ENCODE assay signal across 12 cellular contexts in the genomic region with DNA sequence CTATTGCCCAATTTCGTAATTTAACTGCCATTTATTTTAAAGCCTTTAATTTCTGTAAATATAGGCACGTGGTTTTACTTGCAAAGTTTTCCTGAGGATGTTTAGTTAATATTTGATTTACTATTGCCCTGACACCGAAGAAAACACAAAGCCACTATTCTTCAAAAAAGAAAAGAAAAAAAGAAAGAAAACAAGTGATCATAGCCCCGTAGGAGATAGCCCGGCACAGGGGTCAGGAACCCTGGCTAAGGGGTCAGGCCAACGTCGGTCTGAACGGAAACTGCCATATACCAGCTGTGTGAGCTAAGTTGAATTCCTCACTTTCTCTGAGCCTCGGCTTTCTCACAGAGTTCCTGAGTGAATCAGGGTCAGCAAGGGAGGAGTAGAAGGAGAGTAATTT. TPM values are rescaled to one million over a fixed set of nuclear protein-coding genes. Genes with fewer than 3 reads are reported as not detected.
A peak's percentile ranks its signal among the peaks of the same experiment; 100 is the strongest.
DNase-seq lines count a peak whose midpoint lies in the region; ATAC-seq and TF ChIP-seq lines count a peak whose summit lies in the region.
"Had no signal": no experiment of that assay in that cellular context is flagged by ENCODE, and none has a peak within 500 bp of the region (broad histone marks: within the 10 kb centered on the region; RNA-seq: fewer than 3 reads in every experiment).

No MANE protein-coding gene starts in this region.

- POLR2A ChIA-PET in IMR-90 (lab: Charles Lee; ENCODE audit: unreplicated experiment): no interaction called here

- no peak for TF ChIP-seq EP300 in neural cell (conservative IDR thresholded peaks at IDR 0.05; ENCODE audit: poor library complexity, severe bottlenecking)

- dilution Hi-C loops in IMR-90 (cut with HindIII; ENCODE audit: low sequenced_read_pairs, unreplicated experiment): no loop called here

- H4K8ac ChIP-seq in IMR-90 (ENCODE audit: low read depth in 2 of 2, low read length in 2 of 2): no peak overlapping the region

- peaks cover 30% of the 10 kb centered on the region for H3K4me1 Mint-ChIP-seq in CD14-positive monocyte
- peaks cover 28% of the 10 kb centered on the region for H3K4me1 Mint-ChIP-seq in activated naive CD8-positive, alpha-beta T cell treated with anti-CD3 and anti-CD28 coated beads, Interleukin-2, amount 50 U/mL, for 24 hours

- in situ Hi-C loops in IMR-90 (cut with MboI; ENCODE audit: low sequenced_read_pairs): no loop called here

- H3K9ac ChIP-seq in IMR-90 (ENCODE audit: low read depth, low read length) (no peak overlapping the region), neural cell (ENCODE audit: low read length) (no peak overlapping the region)

- no peak overlapping the region for H2BK20ac ChIP-seq in IMR-90 (ENCODE audit: low read depth, low read length)

- no peak overlapping the region for H2AK5ac ChIP-seq in IMR-90 (ENCODE audit: low read depth, low read length)

- peak overlapping the region in 5 of 7 donors; percentile 18 to 89 (median 30) for H3K27ac Mint-ChIP-seq in CD14-positive monocyte
- no peak overlapping the region for H3K27ac Mint-ChIP-seq in activated naive CD8-positive, alpha-beta T cell treated with anti-CD3 and anti-CD28 coated beads, Interleukin-2, amount 50 U/mL, for 24 hours

- H3K4me3 Mint-ChIP-seq in CD14-positive monocyte: peak overlapping the region in 1 of 2 donors; percentile 47
- peak overlapping the region; percentile 36 for H3K4me3 Mint-ChIP-seq in activated naive CD8-positive, alpha-beta T cell treated with anti-CD3 and anti-CD28 coated beads, Interleukin-2, amount 50 U/mL, for 24 hours
- H3K4me3 Mint-ChIP-seq: dendritic cell treated with granulocyte-macrophage colony-stimulating factor and Interleukin-4, amounts not matched to agents 40 ng/mL and 50 ng/mL, for 4 days had no signal

- TF ChIP-seq CTCF in CD14-positive monocyte (IDR thresholded peaks at IDR 0.05) (no peak), IMR-90 (conservative IDR thresholded peaks at IDR 0.05; ENCODE audit: low read depth, low read length) (no peak), neural cell (IDR thresholded peaks at IDR 0.05; ENCODE audit: poor library complexity, severe bottlenecking) (no peak)

- H4K5ac ChIP-seq in IMR-90 (ENCODE audit: low read depth, low read length): no peak overlapping the region

- H3K14ac ChIP-seq in IMR-90 (replicated peaks; ENCODE audit: low read depth, low read length): no peak overlapping the region

- no peak overlapping the region for H2AK9ac ChIP-seq in IMR-90 (replicated peaks; ENCODE audit: low read depth, low read length, poor library complexity)

- H2AFZ ChIP-seq in IMR-90 (replicated peaks; ENCODE audit: low read length, poor library complexity): peak overlapping the region; percentile 33
- no peak overlapping the region for H2AFZ ChIP-seq in neural cell (ENCODE audit: low read depth, low read length)

- H3K27me3 ChIP-seq in IMR-90 (ENCODE audit: control insufficient read depth, insufficient read depth, low read length) (no peaks in the 10 kb centered on the region), neural cell (ENCODE audit: insufficient read depth, low read depth, low read length) (no peaks in the 10 kb centered on the region), SJCRH30 (no peaks in the 10 kb centered on the region)
- H3K27me3 ChIP-seq: brain microvascular endothelial cell, tibial artery had no signal

- no peak overlapping the region for H4K91ac ChIP-seq in IMR-90 (ENCODE audit: insufficient read depth, low read depth, low read length)

- H3K36me3 ChIP-seq in IMR-90 (ENCODE audit: control insufficient read depth, insufficient read depth, low read length) (no peaks in the 10 kb centered on the region), neural cell (ENCODE audit: insufficient read depth, low read length) (no peaks in the 10 kb centered on the region), SJCRH30 (no peaks in the 10 kb centered on the region)
- H3K36me3 ChIP-seq: brain microvascular endothelial cell, tibial artery had no signal

- H3K9me2 ChIP-seq in neural cell (ENCODE audit: insufficient read depth, low read length): no peaks in the 10 kb centered on the region

- no peak overlapping the region for H3K4ac ChIP-seq in IMR-90 (ENCODE audit: low read depth, low read length)

- TF ChIP-seq POLR2A in IMR-90 (IDR thresholded peaks at IDR 0.05; ENCODE audit: low read depth, low read length): no peak

- H3K27me3 Mint-ChIP-seq in CD14-positive monocyte (ENCODE audit: low read depth in 3 of 3): peaks cover 0 to 8% (median 3%) of the 10 kb centered on the region in 3 donors
- H3K27me3 Mint-ChIP-seq in activated naive CD8-positive, alpha-beta T cell treated with anti-CD3 and anti-CD28 coated beads, Interleukin-2, amount 50 U/mL, for 24 hours: no peaks in the 10 kb centered on the region
- H3K27me3 Mint-ChIP-seq: dendritic cell treated with granulocyte-macrophage colony-stimulating factor and Interleukin-4, amounts not matched to agents 40 ng/mL and 50 ng/mL, for 4 days had no signal

- H3K9me3 ChIP-seq in IMR-90 (ENCODE audit: control insufficient read depth, insufficient read depth, low read length) (no peaks in the 10 kb centered on the region), neural cell (ENCODE audit: low read length) (no peaks in the 10 kb centered on the region), SJCRH30 (replicated peaks) (no peaks in the 10 kb centered on the region)
- H3K9me3 ChIP-seq: tibial artery had no signal

- no peak overlapping the region for H3K4me2 ChIP-seq in IMR-90 (ENCODE audit: low read depth, low read length)
- H3K4me2 ChIP-seq in neural cell (ENCODE audit: low read length): no peak overlapping the region

- H2BK5ac ChIP-seq in IMR-90 (ENCODE audit: low read depth, low read length, poor library complexity, severe bottlenecking): no peak overlapping the region

- H3K9me3 Mint-ChIP-seq in CD14-positive monocyte: peaks cover 0 to 3% (median 0%) of the 10 kb centered on the region in 7 donors
- H3K9me3 Mint-ChIP-seq in activated naive CD8-positive, alpha-beta T cell treated with anti-CD3 and anti-CD28 coated beads, Interleukin-2, amount 50 U/mL, for 24 hours: no peaks in the 10 kb centered on the region
- H3K9me3 Mint-ChIP-seq: dendritic cell treated with granulocyte-macrophage colony-stimulating factor and Interleukin-4, amounts not matched to agents 40 ng/mL and 50 ng/mL, for 4 days had no signal

- H3K27ac ChIP-seq in IMR-90 (ENCODE audit: insufficient read depth, low read length): no peak overlapping the region
- no peak overlapping the region for H3K27ac ChIP-seq in neural cell (ENCODE audit: low read length)
- no peak overlapping the region for H3K27ac ChIP-seq in SJCRH30
- H3K27ac ChIP-seq: brain microvascular endothelial cell had no signal

- H3K18ac ChIP-seq in IMR-90 (ENCODE audit: low read depth, low read length): no peak overlapping the region

- BruUV-seq in IMR-90 (replicated peaks; lab: Mats Ljungman, UMichigan): no TSS peak

- no CpG with 5 or more reads among the region's 9 CpGs for WGBS in IMR-90 (ENCODE audit: extremely low coverage in 2 of 2, insufficient read length in 1 of 2), 2 experiments

- H3K79me1 ChIP-seq in IMR-90 (ENCODE audit: low read depth in 1 of 2, low read length in 2 of 2): no peaks in the 10 kb centered on the region

- intact Hi-C loops in CD14-positive monocyte (cut with micrococcal nuclease): no loop called here
- intact Hi-C loops in IMR-90 (cut with micrococcal nuclease): no loop called here

- ATAC-seq in IMR-90 (ENCODE audit: low read depth): no peak
- ATAC-seq in activated naive CD8-positive, alpha-beta T cell treated with anti-CD3 and anti-CD28 coated beads, Interleukin-2, amount 50 U/mL, for 24 hours: no peak

- H3F3A ChIP-seq in neural cell (ENCODE audit: insufficient read depth, low read length, poor library complexity, severe bottlenecking): no peaks in the 10 kb centered on the region

- H4K20me1 ChIP-seq in IMR-90 (ENCODE audit: insufficient read depth, low read length) (no peaks in the 10 kb centered on the region), neural cell (ENCODE audit: insufficient read depth) (no peaks in the 10 kb centered on the region)

- H3K36me3 Mint-ChIP-seq in CD14-positive monocyte: no peaks in the 10 kb centered on the region
- no peaks in the 10 kb centered on the region for H3K36me3 Mint-ChIP-seq in activated naive CD8-positive, alpha-beta T cell treated with anti-CD3 and anti-CD28 coated beads, Interleukin-2, amount 50 U/mL, for 24 hours (ENCODE audit: low read depth)

- no peak overlapping the region for H3K56ac ChIP-seq in IMR-90 (ENCODE audit: extremely low read depth, insufficient read depth, low read length)

- H3K9me1 ChIP-seq in IMR-90 (ENCODE audit: insufficient read depth, low read length): no peaks in the 10 kb centered on the region

- H3K23ac ChIP-seq in IMR-90 (ENCODE audit: low read depth, low read length): no peak overlapping the region

- DNase-seq in CD14-positive monocyte (ENCODE audit: low spot score): no peak
- DNase-seq in IMR-90: no peak
- DNase-seq in activated naive CD8-positive, alpha-beta T cell treated with anti-CD3 and anti-CD28 coated beads, Interleukin-2, amount 50 U/mL, for 24 hours: no peak
- no peak for DNase-seq in effector CD8-positive, alpha-beta T cell (lab: John Stamatoyannopoulos, UW)
- no peak for DNase-seq in stimulated activated CD4-positive, alpha-beta T cell treated with anti-CD3 and anti-CD28 coated beads, Interleukin-12 subunit alpha, Interleukin-12 subunit beta, amount 100 ng/mL, for 4 hours
- no peak for DNase-seq in SJCRH30
- no peak for DNase-seq in NCI-H2196 treated with DMSO at 0.1 percent for 48 hours (lab: John Stamatoyannopoulos, UW; ENCODE audit: unreplicated experiment)
- DNase-seq: HCEC 1CT had no signal

- TF ChIP-seq RAD21 in IMR-90 (IDR thresholded peaks at IDR 0.05; ENCODE audit: low read length): no peak
- no peak for TF ChIP-seq RAD21 in neural cell (conservative IDR thresholded peaks at IDR 0.05)

- no peak overlapping the region for H2BK120ac ChIP-seq in IMR-90 (ENCODE audit: low read depth, low read length)

- H2BK15ac ChIP-seq in IMR-90 (ENCODE audit: low read depth, low read length): no peak overlapping the region

- CTCF ChIA-PET in IMR-90 (lab: Yijun Ruan, JAX): no interaction called here

- H3K4me1 ChIP-seq in IMR-90 (ENCODE audit: control insufficient read depth, insufficient read depth, low read length) (no peaks in the 10 kb centered on the region), SJCRH30 (no peaks in the 10 kb centered on the region)
- H3K4me1 ChIP-seq: tibial artery had no signal

- H3K79me2 ChIP-seq in neural cell (replicated peaks; ENCODE audit: insufficient read depth, low read length): no peaks in the 10 kb centered on the region

- H3K4me3 ChIP-seq in IMR-90 (ENCODE audit: insufficient read depth, low read depth, low read length): no peak overlapping the region
- peak overlapping the region; percentile 71 for H3K4me3 ChIP-seq in neural cell (ENCODE audit: low read length)
- H3K4me3 ChIP-seq in SJCRH30: no peak overlapping the region

TF ChIP-seq in neural cell, 6 proteins besides CTCF, POLR2A, EP300 and RAD21 (continues in another document):
- TF ChIP-seq TAF1 (IDR thresholded peaks at IDR 0.05; ENCODE audit: low read depth): no peak

RNA-seq across cellular contexts. Expression of a gene that starts 17.7 kb away (rescaled TPM):
- polyA plus RNA-seq in CD14-positive monocyte (100 to 1,000 TPM; 330 to 381 TPM), IMR-90 (2012; rRNA removed) (71.8 and 78.1 TPM in 2 replicates), neural cell (39.7 and 42.6 TPM in 2 replicates)
- total RNA-seq in IMR-90 (2012; rRNA removed): 114 and 129 TPM in 2 replicates
- polyA plus RNA-seq in IMR-90 (2012; cell fraction: cytosol; rRNA removed): 17.4 and 27.4 TPM in 2 replicates
- 6.0 and 36.8 TPM in 2 replicates for polyA plus RNA-seq in IMR-90 (2012; cell fraction: nucleus; rRNA removed; ENCODE audit: low replicate concordance)
- 52.8 and 58.8 TPM in 2 replicates for polyA minus RNA-seq in neural cell
- total RNA-seq in SJCRH30 (2014; rRNA removed; shearing (Covaris generic)): 137 and 143 TPM in 2 replicates
